ENCODE assay signal across 20 cellular contexts in the genomic region with DNA sequence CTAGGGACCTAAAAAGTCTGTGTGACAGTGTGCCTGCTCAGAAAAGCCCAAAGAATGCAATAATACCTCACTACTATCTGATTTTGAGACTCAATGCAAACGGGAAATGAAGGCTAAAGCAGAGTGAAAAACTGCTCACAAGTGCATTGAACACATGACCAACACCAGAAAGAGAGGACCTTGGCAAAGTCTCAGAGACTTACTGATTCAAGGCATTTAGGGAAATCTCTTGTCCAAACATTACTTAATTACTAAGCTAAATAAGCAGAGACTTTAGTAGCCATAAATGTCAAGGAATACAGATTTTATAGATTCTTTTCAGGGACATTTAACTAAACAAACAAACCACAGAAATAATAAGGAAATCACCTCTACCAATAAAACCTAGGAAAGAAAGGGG.
DNase-seq lines count a peak whose midpoint lies in the region; ATAC-seq, FAIRE-seq and TF ChIP-seq lines count a peak whose summit lies in the region.
"Had no signal": no experiment of that assay in that cellular context is flagged by ENCODE, and none has a peak within 500 bp of the region (broad histone marks: within the 10 kb centered on the region; RNA-seq: fewer than 3 reads in every experiment).

No MANE protein-coding gene starts in this region.

- no peak overlapping the region for H3K18ac ChIP-seq in mesenchymal stem cell (ENCODE audit: low read depth in 1 of 2, low read length in 2 of 2)

- intact Hi-C loops in Calu3 (cut with micrococcal nuclease; ENCODE audit: unreplicated experiment), result no loop called here
- intact Hi-C loops in lower lobe of right lung (cut with DNase I), result no loop called here

- H2BK12ac ChIP-seq in mesenchymal stem cell (ENCODE audit: low read length in 2 of 2), result no peak overlapping the region

- H3K27me3 Mint-ChIP-seq in Calu3 (ENCODE audit: unreplicated experiment), result no peaks in the 10 kb centered on the region
- no peaks in the 10 kb centered on the region for H3K27me3 Mint-ChIP-seq in activated CD8-positive, alpha-beta T cell treated with anti-CD3 and anti-CD28 coated beads, Interleukin-2, amount 10 ng/mL, durations not matched to agents 7 days and 5 days (ENCODE audit: low read depth)
- H3K27me3 Mint-ChIP-seq: B cell, IgD-negative memory B cell had no signal

- H3K36me3 Mint-ChIP-seq in Calu3 (ENCODE audit: insufficient read depth, unreplicated experiment), result no peaks in the 10 kb centered on the region
- H3K36me3 Mint-ChIP-seq in activated CD8-positive, alpha-beta T cell treated with anti-CD3 and anti-CD28 coated beads, Interleukin-2, amount 10 ng/mL, durations not matched to agents 7 days and 5 days (ENCODE audit: low read depth), result no peaks in the 10 kb centered on the region
- H3K36me3 Mint-ChIP-seq: CD8-positive, alpha-beta T cell; IgD-negative memory B cell had no signal

- H3K79me1 ChIP-seq in mesenchymal stem cell (replicated peaks; ENCODE audit: low read length, poor library complexity, severe bottlenecking), result no peaks in the 10 kb centered on the region

- H3K4me3 ChIP-seq in mesenchymal stem cell (ENCODE audit: insufficient read depth in 1 of 2, low read depth in 1 of 2, low read length in 2 of 2), result no peak overlapping the region
- H3K4me3 ChIP-seq in lower lobe of right lung, result no peak overlapping the region
- H3K4me3 ChIP-seq: BLaER1 treated with 17β-estradiol and CSF1 and Interleukin-3, amounts not matched to agents 10 nM and 100 nM had no signal

- no peak overlapping the region for H2AFZ ChIP-seq in mesenchymal stem cell (ENCODE audit: low read depth, low read length)

- H3K14ac ChIP-seq in mesenchymal stem cell (ENCODE audit: low read length in 2 of 2), result no peak overlapping the region

- H3K27me3 ChIP-seq in mesenchymal stem cell (ENCODE audit: control insufficient read depth in 1 of 2, insufficient read depth in 1 of 2, low read length in 2 of 2), result no peaks in the 10 kb centered on the region
- H3K27me3 ChIP-seq in lower lobe of right lung (ENCODE audit: low read depth), result no peaks in the 10 kb centered on the region
- H3K27me3 ChIP-seq: BLaER1 treated with 17β-estradiol and CSF1 and Interleukin-3, amounts not matched to agents 10 nM and 100 nM had no signal

- no peak overlapping the region for H4K8ac ChIP-seq in mesenchymal stem cell (ENCODE audit: low read length)

- H2BK5ac ChIP-seq in mesenchymal stem cell (ENCODE audit: low read depth, low read length, poor library complexity, severe bottlenecking), result no peak overlapping the region

- CTCF ChIA-PET in Calu3 (lab: Charles Lee), result no interaction called here
- CTCF ChIA-PET in activated CD8-positive, alpha-beta T cell treated with anti-CD3 and anti-CD28 coated beads, Interleukin-2, amount 10 ng/mL, durations not matched to agents 7 days and 5 days (lab: Charles Lee), result no interaction called here

- H3K27ac ChIP-seq in mesenchymal stem cell (ENCODE audit: low read length, poor library complexity, severe bottlenecking), result no peak overlapping the region
- H3K27ac ChIP-seq in lower lobe of right lung, result no peak overlapping the region
- H3K27ac ChIP-seq: BLaER1 treated with 17β-estradiol and CSF1 and Interleukin-3, amounts not matched to agents 10 nM and 100 nM had no signal

- H3K4me1 Mint-ChIP-seq in Calu3 (ENCODE audit: low read depth, unreplicated experiment), result no peaks in the 10 kb centered on the region
- H3K4me1 Mint-ChIP-seq in activated CD8-positive, alpha-beta T cell treated with anti-CD3 and anti-CD28 coated beads, Interleukin-2, amount 10 ng/mL, durations not matched to agents 7 days and 5 days (ENCODE audit: low read depth), result no peaks in the 10 kb centered on the region
- H3K4me1 Mint-ChIP-seq: B cell, H9, IgD-negative memory B cell had no signal

- H2AK5ac ChIP-seq in mesenchymal stem cell (ENCODE audit: low read length, severe bottlenecking), result no peak overlapping the region

- H3K4me3 Mint-ChIP-seq in Calu3 (ENCODE audit: low read depth, unreplicated experiment), result no peak overlapping the region
- H3K4me3 Mint-ChIP-seq in activated CD8-positive, alpha-beta T cell treated with anti-CD3 and anti-CD28 coated beads, Interleukin-2, amount 10 ng/mL, durations not matched to agents 7 days and 5 days, result no peak overlapping the region
- H3K4me3 Mint-ChIP-seq: B cell; CD8-positive, alpha-beta T cell; H9; IgD-negative memory B cell had no signal

- WGBS in mesenchymal stem cell, result 33% methylated on average over 1 of the region's 1 CpG

- H3K9ac ChIP-seq in mesenchymal stem cell (ENCODE audit: low read length), result no peak overlapping the region
- H3K9ac ChIP-seq: BLaER1 treated with 17β-estradiol and CSF1 and Interleukin-3, amounts not matched to agents 10 nM and 100 nM had no signal

- H2BK120ac ChIP-seq in mesenchymal stem cell (ENCODE audit: low read depth, low read length), result no peak overlapping the region

- H3K27ac Mint-ChIP-seq in Calu3 (ENCODE audit: unreplicated experiment), result no peak overlapping the region
- no peak overlapping the region for H3K27ac Mint-ChIP-seq in activated CD8-positive, alpha-beta T cell treated with anti-CD3 and anti-CD28 coated beads, Interleukin-2, amount 10 ng/mL, durations not matched to agents 7 days and 5 days
- H3K27ac Mint-ChIP-seq: B cell; CD8-positive, alpha-beta T cell; H9 had no signal

- ATAC-seq in lower lobe of right lung, result no peak
- ATAC-seq in activated CD8-positive, alpha-beta T cell treated with anti-CD3 and anti-CD28 coated beads, Interleukin-2, amount 10 ng/mL, durations not matched to agents 7 days and 5 days, result no peak
- ATAC-seq: CD8-positive, alpha-beta T cell; HepG2 had no signal

- no TSS peak for BruUV-seq in Calu3 (replicated peaks; lab: Mats Ljungman, UMichigan)

- no peaks in the 10 kb centered on the region for H3K4me1 ChIP-seq in mesenchymal stem cell (ENCODE audit: control insufficient read depth, insufficient read depth, low read depth, low read length)
- no peaks in the 10 kb centered on the region for H3K4me1 ChIP-seq in lower lobe of right lung
- H3K4me1 ChIP-seq: BLaER1 treated with 17β-estradiol and CSF1 and Interleukin-3, amounts not matched to agents 10 nM and 100 nM had no signal

- no peak for DNase-seq in D721Med (ENCODE audit: insufficient read length, low spot score)
- DNase-seq in LoVo (ENCODE audit: low spot score), result peak; percentile 3
- DNase-seq in astrocyte of the hippocampus (ENCODE audit: low read depth, low spot score), result peak; percentile 2
- peak; percentile 5 for DNase-seq in mesenchymal stem cell
- no peak for DNase-seq in Calu3
- DNase-seq in lower lobe of right lung, result no peak
- no peak for DNase-seq in activated CD8-positive, alpha-beta T cell treated with anti-CD3 and anti-CD28 coated beads, Interleukin-2, amount 10 ng/mL, durations not matched to agents 7 days and 5 days
- no peak for DNase-seq in NOMO-1 (lab: John Stamatoyannopoulos, UW; ENCODE audit: unreplicated experiment in 2 of 2)
- DNase-seq: 8988T; CD8-positive, alpha-beta T cell; GOT3; H9; KBM-7 had no signal

- H3K9me3 Mint-ChIP-seq in Calu3 (ENCODE audit: low read depth, unreplicated experiment), result peaks cover 7% of the 10 kb centered on the region
- H3K9me3 Mint-ChIP-seq in activated CD8-positive, alpha-beta T cell treated with anti-CD3 and anti-CD28 coated beads, Interleukin-2, amount 10 ng/mL, durations not matched to agents 7 days and 5 days (ENCODE audit: insufficient read depth), result no peaks in the 10 kb centered on the region

- H3K23ac ChIP-seq in mesenchymal stem cell (ENCODE audit: low read length in 2 of 2), result no peak overlapping the region

- H2BK15ac ChIP-seq in mesenchymal stem cell (ENCODE audit: low read depth, poor library complexity, severe bottlenecking), result no peak overlapping the region

- H3K9me3 ChIP-seq in mesenchymal stem cell (ENCODE audit: control insufficient read depth, low read length) (peaks cover 16% of the 10 kb centered on the region), lower lobe of right lung (no peaks in the 10 kb centered on the region)

- no peak overlapping the region for H4K91ac ChIP-seq in mesenchymal stem cell (ENCODE audit: low read length)

- no peak overlapping the region for H3K4ac ChIP-seq in mesenchymal stem cell (ENCODE audit: low read depth in 1 of 2, low read length in 2 of 2)

- H3K36me3 ChIP-seq in mesenchymal stem cell (ENCODE audit: control insufficient read depth in 1 of 2, insufficient read depth in 2 of 2, low read depth in 1 of 2, low read length in 2 of 2) (no peaks in the 10 kb centered on the region), lower lobe of right lung (no peaks in the 10 kb centered on the region)
- H3K36me3 ChIP-seq: BLaER1 treated with 17β-estradiol and CSF1 and Interleukin-3, amounts not matched to agents 10 nM and 100 nM had no signal

- H3K4me2 ChIP-seq in mesenchymal stem cell (ENCODE audit: low read length, poor library complexity, severe bottlenecking), result no peak overlapping the region
- H3K4me2 ChIP-seq: BLaER1 treated with 17β-estradiol and CSF1 and Interleukin-3, amounts not matched to agents 10 nM and 100 nM had no signal

- no peak for TF ChIP-seq CTCF in D721Med (IDR thresholded peaks at IDR 0.05; ENCODE audit: insufficient read depth, missing control alignments)
- TF ChIP-seq CTCF in Calu3 (IDR thresholded peaks at IDR 0.05; ENCODE audit: unreplicated experiment), result no peak
- no peak for TF ChIP-seq CTCF in lower lobe of right lung (IDR thresholded peaks at IDR 0.05)

- FAIRE-seq in D721Med (lab: Jason Lieb, UNC), result peak; percentile 25
- FAIRE-seq: G401.6, GM12892, GM18507, HepG2 had no signal

- POLR2A ChIA-PET in activated CD8-positive, alpha-beta T cell treated with anti-CD3 and anti-CD28 coated beads, Interleukin-2, amount 10 ng/mL, durations not matched to agents 7 days and 5 days (lab: Charles Lee), result no interaction called here

Comparison
In these comparisons a context has a peak if more than half of its experiments do, and no peak if none do; other contexts are left out.
1. DNase-seq: peak in LoVo (single experiment), astrocyte of the hippocampus (single experiment) and mesenchymal stem cell (single experiment); none in D721Med (single experiment), Calu3 (single experiment), lower lobe of right lung (single experiment), activated CD8-positive, alpha-beta T cell treated with anti-CD3 and anti-CD28 coated beads, Interleukin-2, amount 10 ng/mL, durations not matched to agents 7 days and 5 days (single experiment) and NOMO-1 (0 of 2).